In the genomic region with DNA sequence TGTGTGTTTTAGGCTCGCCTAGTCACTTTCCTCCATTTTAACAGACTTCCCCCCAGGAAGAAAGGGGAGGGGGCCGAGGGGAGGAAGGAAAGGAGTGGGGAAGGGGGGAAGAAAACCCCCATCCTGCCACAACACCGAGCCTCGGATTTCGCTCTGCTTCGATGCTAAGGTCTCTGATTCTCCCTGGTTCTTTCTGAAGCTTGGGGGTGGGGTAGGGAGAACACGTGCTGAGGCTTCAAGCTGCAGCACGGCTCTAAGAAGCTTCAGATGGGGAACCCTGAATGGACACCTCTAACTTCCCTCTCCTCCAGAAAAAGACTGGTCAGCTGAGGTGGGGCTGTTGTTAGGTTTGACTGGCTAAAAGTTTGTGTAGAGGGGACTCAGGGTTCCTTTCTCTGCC, we compare ENCODE assay signal across 19 cellular contexts.
DNase-seq lines count a peak whose midpoint lies in the region; ATAC-seq and TF ChIP-seq lines count a peak whose summit lies in the region.
"Had no signal": no experiment of that assay in that cellular context is flagged by ENCODE, and none has a peak within 500 bp of the region (broad histone marks: within the 10 kb centered on the region; RNA-seq: fewer than 3 reads in every experiment).

No MANE protein-coding gene starts in this region.

- H3K4me3 ChIP-seq in CD8-positive, alpha-beta memory T cell (ENCODE audit: low read length) = peak overlapping the region; percentile 7
- no peak overlapping the region for H3K4me3 ChIP-seq in adrenal gland
- H3K4me3 ChIP-seq: mucosa of descending colon, right atrium auricular region, stomach had no signal

- H3K27ac Mint-ChIP-seq in activated CD8-positive, alpha-beta memory T cell treated with anti-CD3 and anti-CD28 coated beads, Interleukin-2, amount 10 ng/mL, durations not matched to agents 7 days and 5 days = peak overlapping the region; percentile 60
- peak overlapping the region; percentile 3 to 88 (median 55) for H3K27ac Mint-ChIP-seq in CD8-positive, alpha-beta memory T cell
- H3K27ac Mint-ChIP-seq in activated T-helper 1 cell treated with anti-CD3 and anti-CD28 coated beads, Interleukin-12 subunit alpha, Interleukin-12 subunit beta, Interleukin-2, Interleukin-4 antibody, amounts not matched to agents 30 ng/mL and 10 ng/mL and 1 ng/mL, durations not matched to agents 14 hours and 24 hours and 36 hours = peak overlapping the region; percentile 49
- peak overlapping the region; percentile 17 for H3K27ac Mint-ChIP-seq in nephron progenitor cell
- H3K27ac Mint-ChIP-seq in stimulated activated effector memory CD8-positive, alpha-beta T cell treated with anti-CD3 and anti-CD28 coated beads, Interleukin-12 subunit alpha, Interleukin-12 subunit beta, amount 100 ng/mL, for 72 hours = no peak overlapping the region

- 58 to 80% (median 61%) methylated on average over 6 to 8 of the region's 8 CpGs for WGBS in adrenal gland, 4 donors

- no peaks in the 10 kb centered on the region for H3K27me3 ChIP-seq in CD8-positive, alpha-beta memory T cell (ENCODE audit: insufficient read depth, low read length, poor library complexity, severe bottlenecking)
- no peaks in the 10 kb centered on the region for H3K27me3 ChIP-seq in adrenal gland
- H3K27me3 ChIP-seq: right atrium auricular region, stomach had no signal

- no peak overlapping the region for H3K27ac ChIP-seq in CD8-positive, alpha-beta memory T cell (ENCODE audit: low read depth, low read length)
- no peak overlapping the region for H3K27ac ChIP-seq in adrenal gland
- H3K27ac ChIP-seq: right atrium auricular region, stomach had no signal

- ATAC-seq in activated CD8-positive, alpha-beta memory T cell treated with anti-CD3 and anti-CD28 coated beads, Interleukin-2, amount 10 ng/mL, durations not matched to agents 7 days and 5 days = no peak
- no peak for ATAC-seq in stimulated activated effector memory CD8-positive, alpha-beta T cell treated with anti-CD3 and anti-CD28 coated beads, Interleukin-12 subunit alpha, Interleukin-12 subunit beta, amount 100 ng/mL, for 72 hours
- ATAC-seq: esophagus mucosa, mucosa of descending colon had no signal

- peaks cover under 1% of the 10 kb centered on the region for H3K36me3 Mint-ChIP-seq in activated CD8-positive, alpha-beta memory T cell treated with anti-CD3 and anti-CD28 coated beads, Interleukin-2, amount 10 ng/mL, durations not matched to agents 7 days and 5 days
- H3K36me3 Mint-ChIP-seq in CD8-positive, alpha-beta memory T cell = no peaks in the 10 kb centered on the region
- H3K36me3 Mint-ChIP-seq in activated T-helper 1 cell treated with anti-CD3 and anti-CD28 coated beads, Interleukin-12 subunit alpha, Interleukin-12 subunit beta, Interleukin-2, Interleukin-4 antibody, amounts not matched to agents 30 ng/mL and 10 ng/mL and 1 ng/mL, durations not matched to agents 14 hours and 24 hours and 36 hours (ENCODE audit: low read depth) = peaks cover 3% of the 10 kb centered on the region
- no peaks in the 10 kb centered on the region for H3K36me3 Mint-ChIP-seq in nephron progenitor cell (ENCODE audit: low read depth)
- H3K36me3 Mint-ChIP-seq in stimulated activated effector memory CD8-positive, alpha-beta T cell treated with anti-CD3 and anti-CD28 coated beads, Interleukin-12 subunit alpha, Interleukin-12 subunit beta, amount 100 ng/mL, for 72 hours = peaks cover 5% of the 10 kb centered on the region

- intact Hi-C loops in activated T-helper 1 cell treated with anti-CD3 and anti-CD28 coated beads, Interleukin-12 subunit alpha, Interleukin-12 subunit beta, Interleukin-2, Interleukin-4 antibody, amounts not matched to agents 30 ng/mL and 10 ng/mL and 1 ng/mL, durations not matched to agents 14 hours and 24 hours and 36 hours (cut with micrococcal nuclease) = loop anchor here (10.0 kb wide), 1 partner anchor 176 kb away; no protein-coding TSS in a partner anchor
- intact Hi-C loops in adrenal gland (cut with DNase I) = no loop called here

- no peak for TF ChIP-seq CTCF in nephron progenitor cell (IDR thresholded peaks at IDR 0.05)
- no peak for TF ChIP-seq CTCF in adrenal gland (IDR thresholded peaks at IDR 0.05)

- POLR2A ChIA-PET in CD8-positive, alpha-beta memory T cell (lab: Charles Lee) = interaction anchor here (0.7 kb wide), 2 partner anchors 17 to 26 kb away, joined by 3 read pairs; no protein-coding TSS in a partner anchor

- H3K9me3 ChIP-seq in CD8-positive, alpha-beta memory T cell (ENCODE audit: low read length) = no peaks in the 10 kb centered on the region
- no peaks in the 10 kb centered on the region for H3K9me3 ChIP-seq in adrenal gland (replicated peaks in 1 of 3)
- H3K9me3 ChIP-seq: mucosa of descending colon, right atrium auricular region, stomach had no signal

- H3K4me1 ChIP-seq in CD8-positive, alpha-beta memory T cell (ENCODE audit: insufficient read depth, low read length) = peaks cover 83% of the 10 kb centered on the region
- no peaks in the 10 kb centered on the region for H3K4me1 ChIP-seq in adrenal gland (replicated peaks in 1 of 2)
- H3K4me1 ChIP-seq: right atrium auricular region had no signal

- peaks cover 50% of the 10 kb centered on the region for H3K4me1 Mint-ChIP-seq in activated CD8-positive, alpha-beta memory T cell treated with anti-CD3 and anti-CD28 coated beads, Interleukin-2, amount 10 ng/mL, durations not matched to agents 7 days and 5 days
- peaks cover 35 to 75% (median 44%) of the 10 kb centered on the region in 3 donors for H3K4me1 Mint-ChIP-seq in CD8-positive, alpha-beta memory T cell
- peaks cover 63% of the 10 kb centered on the region for H3K4me1 Mint-ChIP-seq in activated T-helper 1 cell treated with anti-CD3 and anti-CD28 coated beads, Interleukin-12 subunit alpha, Interleukin-12 subunit beta, Interleukin-2, Interleukin-4 antibody, amounts not matched to agents 30 ng/mL and 10 ng/mL and 1 ng/mL, durations not matched to agents 14 hours and 24 hours and 36 hours (ENCODE audit: low read depth)
- peaks cover 43% of the 10 kb centered on the region for H3K4me1 Mint-ChIP-seq in nephron progenitor cell
- peaks cover 54% of the 10 kb centered on the region for H3K4me1 Mint-ChIP-seq in stimulated activated effector memory CD8-positive, alpha-beta T cell treated with anti-CD3 and anti-CD28 coated beads, Interleukin-12 subunit alpha, Interleukin-12 subunit beta, amount 100 ng/mL, for 72 hours

- CTCF ChIA-PET in activated CD8-positive, alpha-beta memory T cell treated with anti-CD3 and anti-CD28 coated beads, Interleukin-2, amount 10 ng/mL, durations not matched to agents 7 days and 5 days (lab: Charles Lee) = interaction anchor here (0.7 to 0.9 kb wide), 2 partner anchors 22 to 203 kb away, joined by 3 read pairs; no protein-coding TSS in a partner anchor
- CTCF ChIA-PET in CD8-positive, alpha-beta memory T cell (lab: Charles Lee) = interaction anchor here (1.1 to 2.2 kb wide), 7 partner anchors 26 to 109 kb away, joined by 3 to 12 read pairs (median 5); no protein-coding TSS in a partner anchor

- no peaks in the 10 kb centered on the region for H3K36me3 ChIP-seq in CD8-positive, alpha-beta memory T cell (ENCODE audit: insufficient read depth, low read length)
- H3K36me3 ChIP-seq in adrenal gland (replicated peaks in 1 of 2) = no peaks in the 10 kb centered on the region
- H3K36me3 ChIP-seq: right atrium auricular region, stomach had no signal

- no peaks in the 10 kb centered on the region for H3K27me3 Mint-ChIP-seq in activated CD8-positive, alpha-beta memory T cell treated with anti-CD3 and anti-CD28 coated beads, Interleukin-2, amount 10 ng/mL, durations not matched to agents 7 days and 5 days
- no peaks in the 10 kb centered on the region for H3K27me3 Mint-ChIP-seq in CD8-positive, alpha-beta memory T cell
- H3K27me3 Mint-ChIP-seq in activated T-helper 1 cell treated with anti-CD3 and anti-CD28 coated beads, Interleukin-12 subunit alpha, Interleukin-12 subunit beta, Interleukin-2, Interleukin-4 antibody, amounts not matched to agents 30 ng/mL and 10 ng/mL and 1 ng/mL, durations not matched to agents 14 hours and 24 hours and 36 hours (ENCODE audit: insufficient read depth) = no peaks in the 10 kb centered on the region
- peaks cover 9% of the 10 kb centered on the region for H3K27me3 Mint-ChIP-seq in nephron progenitor cell (ENCODE audit: low read depth, poor library complexity)

- no peaks in the 10 kb centered on the region for H3K9me3 Mint-ChIP-seq in activated CD8-positive, alpha-beta memory T cell treated with anti-CD3 and anti-CD28 coated beads, Interleukin-2, amount 10 ng/mL, durations not matched to agents 7 days and 5 days (ENCODE audit: low read depth)
- no peaks in the 10 kb centered on the region for H3K9me3 Mint-ChIP-seq in CD8-positive, alpha-beta memory T cell
- H3K9me3 Mint-ChIP-seq in activated T-helper 1 cell treated with anti-CD3 and anti-CD28 coated beads, Interleukin-12 subunit alpha, Interleukin-12 subunit beta, Interleukin-2, Interleukin-4 antibody, amounts not matched to agents 30 ng/mL and 10 ng/mL and 1 ng/mL, durations not matched to agents 14 hours and 24 hours and 36 hours = no peaks in the 10 kb centered on the region
- no peaks in the 10 kb centered on the region for H3K9me3 Mint-ChIP-seq in nephron progenitor cell
- no peaks in the 10 kb centered on the region for H3K9me3 Mint-ChIP-seq in stimulated activated effector memory CD8-positive, alpha-beta T cell treated with anti-CD3 and anti-CD28 coated beads, Interleukin-12 subunit alpha, Interleukin-12 subunit beta, amount 100 ng/mL, for 72 hours

- no peak overlapping the region for H3K4me3 Mint-ChIP-seq in activated CD8-positive, alpha-beta memory T cell treated with anti-CD3 and anti-CD28 coated beads, Interleukin-2, amount 10 ng/mL, durations not matched to agents 7 days and 5 days
- H3K4me3 Mint-ChIP-seq in CD8-positive, alpha-beta memory T cell = peak overlapping the region in 2 of 7 donors; percentile 15 to 32
- H3K4me3 Mint-ChIP-seq in activated T-helper 1 cell treated with anti-CD3 and anti-CD28 coated beads, Interleukin-12 subunit alpha, Interleukin-12 subunit beta, Interleukin-2, Interleukin-4 antibody, amounts not matched to agents 30 ng/mL and 10 ng/mL and 1 ng/mL, durations not matched to agents 14 hours and 24 hours and 36 hours = peak overlapping the region; percentile 42
- no peak overlapping the region for H3K4me3 Mint-ChIP-seq in nephron progenitor cell
- no peak overlapping the region for H3K4me3 Mint-ChIP-seq in stimulated activated effector memory CD8-positive, alpha-beta T cell treated with anti-CD3 and anti-CD28 coated beads, Interleukin-12 subunit alpha, Interleukin-12 subunit beta, amount 100 ng/mL, for 72 hours

- TF ChIP-seq POLR2A in adrenal gland (IDR thresholded peaks at IDR 0.05) = no peak

- no peak for DNase-seq in activated CD8-positive, alpha-beta memory T cell treated with anti-CD3 and anti-CD28 coated beads, Interleukin-2, amount 10 ng/mL, durations not matched to agents 7 days and 5 days
- no peak for DNase-seq in activated CD8-positive, alpha-beta memory T cell treated with anti-CD3 and anti-CD28 coated beads for 24 hours
- peak in 1 of 5 donors; percentile 51 for DNase-seq in CD8-positive, alpha-beta memory T cell
- DNase-seq in activated T-helper 1 cell treated with anti-CD3 and anti-CD28 coated beads, Interleukin-12 subunit alpha, Interleukin-12 subunit beta, Interleukin-2, Interleukin-4 antibody, amounts not matched to agents 30 ng/mL and 10 ng/mL and 1 ng/mL, durations not matched to agents 14 hours and 24 hours and 36 hours (ENCODE audit: low spot score) = no peak
- DNase-seq in nephron progenitor cell (no peak), NCI-H2196 (lab: John Stamatoyannopoulos, UW; ENCODE audit: unreplicated experiment) (no peak), adrenal gland (no peak)
- no peak for DNase-seq in stimulated activated effector memory CD8-positive, alpha-beta T cell treated with anti-CD3 and anti-CD28 coated beads, Interleukin-12 subunit alpha, Interleukin-12 subunit beta, amount 100 ng/mL, for 72 hours (ENCODE audit: low spot score in 2 of 2)
- DNase-seq: ACHN; activated T-cell treated with anti-CD3 and anti-CD28 coated beads, Interleukin-2, amount 50 U/mL, for 1 hour; central memory CD4-positive, alpha-beta T cell; EL; GOT3; mucosa of descending colon; MV-4-11; NCI-H1930; stomach had no signal
